In genomic region chr13:48221301-48222190, GRCh38 we compare ENCODE assay signal across 1 cellular context.
TF ChIP-seq lines count a peak whose summit lies in the region.

No MANE protein-coding gene starts in this region.

TF ChIP-seq in HepG2, 621 proteins besides CTCF, POLR2A, EP300 and RAD21 (continued from another document):
- no peak for TF ChIP-seq POLR2G (IDR thresholded peaks at IDR 0.05; ENCODE audit: low read depth, low read length)
- TF ChIP-seq ZNF784 (CRISPR knock-in tag; IDR thresholded peaks at IDR 0.05; ENCODE audit: borderline replicate concordance) = no peak
- TF ChIP-seq RCOR2 (CRISPR knock-in tag; IDR thresholded peaks at IDR 0.05) = no peak
- TF ChIP-seq GATAD2A (CRISPR knock-in tag; IDR thresholded peaks at IDR 0.05) = 0 out of 2 replicates have a peak, but pooled peaks have one; percentile 9
- peak; percentile 35; the same call in 1 of the 2 replicates for TF ChIP-seq ARID5B (CRISPR knock-in tag; IDR thresholded peaks at IDR 0.05)
- no peak for TF ChIP-seq KLF12 (CRISPR knock-in tag; IDR thresholded peaks at IDR 0.05; ENCODE audit: borderline replicate concordance)
